In genomic region chr15:60390931-60391501, GRCh38 we compare ENCODE assay signal across 8 cellular contexts. TPM values are rescaled to one million over a fixed set of nuclear protein-coding genes. Genes with fewer than 3 reads are reported as not detected.
A peak's percentile ranks its signal among the peaks of the same experiment; 100 is the strongest.
DNase-seq lines count a peak whose midpoint lies in the region; ATAC-seq and TF ChIP-seq lines count a peak whose summit lies in the region.

No MANE protein-coding gene starts in this region.

- no peak for ATAC-seq in GM18861 (IDR thresholded peaks at IDR 0.05; ENCODE audit: unreplicated experiment)

- H3K27ac ChIP-seq in SK-N-MC = peak overlapping the region; percentile 97

- DNase-seq in HFF-Myc (ENCODE audit: extremely low read depth, low read depth) (no peak), SK-N-MC (ENCODE audit: low read depth, low spot score) (no peak), fibroblast of villous mesenchyme (ENCODE audit: low read depth) (peak; percentile 92), renal cortical epithelial cell (ENCODE audit: low read depth) (peak; percentile 93), GM19238 (ENCODE audit: insufficient read length, low spot score) (no peak), NCI-H2107 (lab: John Stamatoyannopoulos, UW) (no peak)
- DNase-seq in stimulated activated CD8-positive, alpha-beta memory T cell treated with anti-CD3 and anti-CD28 coated beads, Interleukin-4, amount 100 ng/mL, for 48 hours = no peak

- peak overlapping the region; percentile 32 for H3K4me3 ChIP-seq in HFF-Myc (replicated peaks; ENCODE audit: low read depth, low read length)
- peak overlapping the region; percentile 90 for H3K4me3 ChIP-seq in SK-N-MC
- peak overlapping the region; percentile 39 for H3K4me3 ChIP-seq in fibroblast of villous mesenchyme (ENCODE audit: low read depth, low read length)

- peaks cover 63% of the 10 kb centered on the region for H3K36me3 ChIP-seq in SK-N-MC (ENCODE audit: insufficient read depth, low read length)

- H3K9me3 ChIP-seq in SK-N-MC (ENCODE audit: low read depth, low read length) = no peaks in the 10 kb centered on the region

- H3K9ac ChIP-seq in SK-N-MC (ENCODE audit: insufficient read length) = peak overlapping the region; percentile 48

- TF ChIP-seq CTCF in HFF-Myc (IDR thresholded peaks at IDR 0.05; ENCODE audit: low read depth, low read length, missing control alignments) = no peak
- no peak for TF ChIP-seq CTCF in fibroblast of villous mesenchyme (IDR thresholded peaks at IDR 0.05; ENCODE audit: insufficient read depth, low read depth, low read length)

RNA-seq across cellular contexts. Expression of gene ANXA2, which starts 6.8 kb away (rescaled TPM):
- total RNA-seq in fibroblast of villous mesenchyme (2,870 and 3,211 TPM in 2 replicates), renal cortical epithelial cell (3,594 and 6,130 TPM in 2 replicates)

Comparison
In these comparisons a context has a peak if more than half of its experiments do, and no peak if none do; other contexts are left out.
1. DNase-seq: peak in fibroblast of villous mesenchyme (single experiment) and renal cortical epithelial cell (single experiment); none in HFF-Myc (single experiment), SK-N-MC (single experiment), stimulated activated CD8-positive, alpha-beta memory T cell treated with anti-CD3 and anti-CD28 coated beads, Interleukin-4, amount 100 ng/mL, for 48 hours (single experiment), GM19238 (single experiment) and NCI-H2107 (single experiment).
2. H3K4me3 ChIP-seq: peak in every context shown above with its lines; median percentile 90 in SK-N-MC; 39 in fibroblast of villous mesenchyme; 32 in HFF-Myc.